ENCODE assay signal across 8 cellular contexts in genomic region chr3:51983578-51984268, GRCh38. TPM values are rescaled to one million over a fixed set of nuclear protein-coding genes. Genes with fewer than 3 reads are reported as not detected.
A peak's percentile ranks its signal among the peaks of the same experiment; 100 is the strongest.
DNase-seq lines count a peak whose midpoint lies in the region; ATAC-seq and TF ChIP-seq lines count a peak whose summit lies in the region.

No MANE protein-coding gene starts in this region.

- POLR2A ChIA-PET in HCT116 (lab: Charles Lee), result interaction anchor here (0.7 to 4.3 kb wide), 10 partner anchors 7 to 213 kb away, joined by 3 to 47 read pairs (median 6); partner anchors contain the start of genes ABHD14A, ABHD14B, PARP3 and RPL29
- POLR2A ChIA-PET in activated CD8-positive, alpha-beta T cell treated with anti-CD3 and anti-CD28 coated beads, Interleukin-2, amount 10 ng/mL, durations not matched to agents 7 days and 5 days (lab: Charles Lee), result interaction anchor here (0.8 to 4.0 kb wide), 7 partner anchors 10 to 340 kb away, joined by 3 to 65 read pairs (median 4); partner anchors contain the start of genes ABHD14A, ABHD14B, PARP3 and RPL29

- intact Hi-C loops in HCT116 (cut with micrococcal nuclease), result loop anchor here (5.0 kb wide), 1 partner anchor 266 kb away; no protein-coding TSS in a partner anchor

- H3K36me3 Mint-ChIP-seq in activated CD8-positive, alpha-beta T cell treated with anti-CD3 and anti-CD28 coated beads, Interleukin-2, amount 10 ng/mL, durations not matched to agents 7 days and 5 days (ENCODE audit: low read depth), result peaks cover 5% of the 10 kb centered on the region

- H3K9ac ChIP-seq in HCT116 (ENCODE audit: low read length) (peak overlapping the region; percentile 79), skeletal muscle tissue (ENCODE audit: low read depth in 1 of 3, low read length in 3 of 3) (peak overlapping the region; percentile 87 to 93 (median 93))

- H3K4me3 ChIP-seq in HCT116 (replicated peaks in 1 of 2; ENCODE audit: low read depth in 1 of 2, low read length in 2 of 2), result peak overlapping the region; percentile 75 to 86
- peak overlapping the region; percentile 37 for H3K4me3 ChIP-seq in hepatocyte
- peak overlapping the region; percentile 77 to 92 (median 87) for H3K4me3 ChIP-seq in skeletal muscle tissue (ENCODE audit: low read length in 3 of 3)

- no peaks in the 10 kb centered on the region for H3K9me2 ChIP-seq in HCT116 (ENCODE audit: insufficient read depth)
- no peaks in the 10 kb centered on the region for H3K9me2 ChIP-seq in hepatocyte (replicated peaks; ENCODE audit: insufficient read depth)

- H3K36me3 ChIP-seq in HCT116 (ENCODE audit: control insufficient read depth in 1 of 2, insufficient read depth in 2 of 2, low read length in 2 of 2) (no peaks in the 10 kb centered on the region), hepatocyte (replicated peaks; ENCODE audit: insufficient read depth, low read depth) (no peaks in the 10 kb centered on the region), skeletal muscle tissue (ENCODE audit: control insufficient read depth in 3 of 3, insufficient read depth in 3 of 3, low read length in 3 of 3) (peaks cover 3 to 14% (median 11%) of the 10 kb centered on the region in 3 donors)

- H3K9me3 Mint-ChIP-seq in activated CD8-positive, alpha-beta T cell treated with anti-CD3 and anti-CD28 coated beads, Interleukin-2, amount 10 ng/mL, durations not matched to agents 7 days and 5 days (ENCODE audit: insufficient read depth), result no peaks in the 10 kb centered on the region

- H3K4me2 ChIP-seq in HCT116 (ENCODE audit: low read length), result peak overlapping the region; percentile 98
- peak overlapping the region; percentile 78 for H3K4me2 ChIP-seq in hepatocyte

- in situ Hi-C loops in GM13976 (cut with MboI; ENCODE audit: low sequenced_read_pairs, unreplicated experiment), result no loop called here
- in situ Hi-C loops in G401 (cut with HindIII; ENCODE audit: low sequenced_read_pairs), result no loop called here

- WGBS in hepatocyte (ENCODE audit: low lambda C conversion rate, missing lambda C conversion rate), result 76% methylated on average over 19 of the region's 22 CpGs

- peak overlapping the region; percentile 96 for H3K4me3 Mint-ChIP-seq in activated CD8-positive, alpha-beta T cell treated with anti-CD3 and anti-CD28 coated beads, Interleukin-2, amount 10 ng/mL, durations not matched to agents 7 days and 5 days

- H3K79me2 ChIP-seq in HCT116 (ENCODE audit: insufficient read depth, low read length) (peaks cover 12% of the 10 kb centered on the region), hepatocyte (peaks cover 23% of the 10 kb centered on the region)

- no peaks in the 10 kb centered on the region for H3K9me3 ChIP-seq in HCT116 (ENCODE audit: control insufficient read depth in 1 of 2, insufficient read depth in 1 of 2, low read depth in 1 of 2, low read length in 2 of 2)
- H3K9me3 ChIP-seq in hepatocyte (ENCODE audit: low read depth), result no peaks in the 10 kb centered on the region
- no peaks in the 10 kb centered on the region for H3K9me3 ChIP-seq in skeletal muscle tissue (ENCODE audit: control insufficient read depth in 3 of 3, low read length in 3 of 3)

- no peak for TF ChIP-seq RAD21 in HCT116 (IDR thresholded peaks at IDR 0.05; ENCODE audit: low read depth)

- no peak for DNase-seq in HCT116 (ENCODE audit: low read depth, low spot score)
- no peak for DNase-seq in activated CD8-positive, alpha-beta T cell treated with anti-CD3 and anti-CD28 coated beads, Interleukin-2, amount 10 ng/mL, durations not matched to agents 7 days and 5 days
- DNase-seq in hepatocyte (ENCODE audit: low spot score), result no peak
- DNase-seq in UCSD-AML1 (lab: John Stamatoyannopoulos, UW; ENCODE audit: unreplicated experiment), result no peak
- no peak for DNase-seq in pons (ENCODE audit: low spot score)
- DNase-seq in GM13976 (ENCODE audit: low spot score), result no peak
- DNase-seq in G401 (ENCODE audit: low spot score), result no peak

- BruUV-seq in HCT116 (replicated peaks; lab: Mats Ljungman, UMichigan), result TSS peak; percentile 93

- no peak for TF ChIP-seq POLR2A in HCT116 (IDR thresholded peaks at IDR 0.05; ENCODE audit: borderline replicate concordance, extremely low read depth, insufficient read depth, insufficient read length)

- CTCF ChIA-PET in HCT116 (lab: Charles Lee), result interaction anchor here (0.9 to 3.3 kb wide), 8 partner anchors 7 to 265 kb away, joined by 4 to 47 read pairs (median 8); partner anchors contain the start of genes ABHD14A, ABHD14B, PARP3 and RPL29
- CTCF ChIA-PET in activated CD8-positive, alpha-beta T cell treated with anti-CD3 and anti-CD28 coated beads, Interleukin-2, amount 10 ng/mL, durations not matched to agents 7 days and 5 days (lab: Charles Lee), result interaction anchor here (0.6 to 3.8 kb wide), 11 partner anchors 10 to 290 kb away, joined by 3 to 57 read pairs (median 9); partner anchors contain the start of genes ABHD14A, ABHD14B, DUSP7 and PARP3

- H2AFZ ChIP-seq in HCT116 (ENCODE audit: low read depth, low read length, poor library complexity, severe bottlenecking), result no peak overlapping the region
- H2AFZ ChIP-seq in hepatocyte, result peak overlapping the region; percentile 42

- RAD21 ChIA-PET in HCT116 (lab: Charles Lee; ENCODE audit: low non-redundant PET in 1 of 2, low total read pairs in 2 of 2, uncharacterized antibody in 2 of 2, unreplicated experiment in 2 of 2), result interaction anchor here in 1 of 2 experiments (1.1 kb wide), 1 partner anchor 10 kb away, joined by 3 read pairs; no protein-coding TSS in a partner anchor

- H3K4me1 Mint-ChIP-seq in activated CD8-positive, alpha-beta T cell treated with anti-CD3 and anti-CD28 coated beads, Interleukin-2, amount 10 ng/mL, durations not matched to agents 7 days and 5 days (ENCODE audit: low read depth), result peaks cover 28% of the 10 kb centered on the region

- H3K27me3 Mint-ChIP-seq in activated CD8-positive, alpha-beta T cell treated with anti-CD3 and anti-CD28 coated beads, Interleukin-2, amount 10 ng/mL, durations not matched to agents 7 days and 5 days (ENCODE audit: low read depth), result no peaks in the 10 kb centered on the region

- peak overlapping the region; percentile 93 for H3K27ac Mint-ChIP-seq in activated CD8-positive, alpha-beta T cell treated with anti-CD3 and anti-CD28 coated beads, Interleukin-2, amount 10 ng/mL, durations not matched to agents 7 days and 5 days

- peaks cover 24 to 56% of the 10 kb centered on the region in 2 experiments for H3K4me1 ChIP-seq in HCT116 (ENCODE audit: control insufficient read depth in 1 of 2, insufficient read depth in 2 of 2, low read length in 2 of 2)
- H3K4me1 ChIP-seq in hepatocyte (ENCODE audit: insufficient read depth), result peaks cover 30% of the 10 kb centered on the region
- H3K4me1 ChIP-seq in skeletal muscle tissue (ENCODE audit: control insufficient read depth in 3 of 3, insufficient read depth in 3 of 3, low read length in 3 of 3), result peaks cover 17 to 30% (median 23%) of the 10 kb centered on the region in 3 donors

- peak overlapping the region; percentile 82 for H3K27ac ChIP-seq in HCT116 (ENCODE audit: low read depth, low read length)
- H3K27ac ChIP-seq in hepatocyte, result peak overlapping the region; percentile 97
- H3K27ac ChIP-seq in skeletal muscle tissue (ENCODE audit: low read depth, low read length), result peak overlapping the region; percentile 95

- H4K20me1 ChIP-seq in HCT116 (ENCODE audit: insufficient read depth) (no peaks in the 10 kb centered on the region), hepatocyte (ENCODE audit: insufficient read depth, poor library complexity, severe bottlenecking) (no peaks in the 10 kb centered on the region)

- no peak for ATAC-seq in HCT116
- ATAC-seq in activated CD8-positive, alpha-beta T cell treated with anti-CD3 and anti-CD28 coated beads, Interleukin-2, amount 10 ng/mL, durations not matched to agents 7 days and 5 days, result peak; percentile 1

- H3K27me3 ChIP-seq in HCT116 (ENCODE audit: insufficient read depth, low read length) (no peaks in the 10 kb centered on the region), hepatocyte (no peaks in the 10 kb centered on the region), skeletal muscle tissue (ENCODE audit: control insufficient read depth in 3 of 3, insufficient read depth in 3 of 3, low read length in 3 of 3) (no peaks in the 10 kb centered on the region)

- no peak for TF ChIP-seq CTCF in HCT116 (IDR thresholded peaks at IDR 0.05 in 2 of 3, conservative IDR thresholded peaks at IDR 0.05 in 1 of 3; ENCODE audit: borderline replicate concordance in 1 of 3, insufficient read depth in 1 of 3, low read depth in 2 of 3, low read length in 2 of 3)
- no peak for TF ChIP-seq CTCF in hepatocyte (IDR thresholded peaks at IDR 0.05; ENCODE audit: poor library complexity)
- no peak for TF ChIP-seq CTCF in GM13976 (IDR thresholded peaks at IDR 0.05; ENCODE audit: borderline replicate concordance, control extremely low read depth, extremely low read depth, insufficient read depth, missing control alignments)

RNA-seq across cellular contexts. Expression of gene ACY1, which starts 0.4 kb away (rescaled TPM):
- total RNA-seq in HCT116 (2021; ENCODE audit: unreplicated experiment) (73.2 TPM), hepatocyte (114 and 164 TPM in 2 replicates), skeletal muscle tissue (14.6 TPM)
- polyA plus RNA-seq in HCT116 (2012), result 95.9 and 108 TPM in 2 replicates
- total RNA-seq in activated CD8-positive, alpha-beta T cell treated with anti-CD3 and anti-CD28 coated beads, Interleukin-2, amount 10 ng/mL, durations not matched to agents 7 days and 5 days, result 10 to 100 TPM; 17.4 to 21.2 TPM
- polyA plus RNA-seq in hepatocyte, result 148 and 183 TPM in 2 replicates
- 103 and 242 TPM in 2 replicates for total RNA-seq in G401 (2014; rRNA removed; shearing (Covaris generic))

RNA-seq across cellular contexts. Expression of gene ABHD14A, which starts 8.9 kb away (rescaled TPM):
- 11.6 TPM for total RNA-seq in HCT116 (2021; ENCODE audit: unreplicated experiment)
- 19.8 and 22.1 TPM in 2 replicates for polyA plus RNA-seq in HCT116 (2012)
- 10 to 100 TPM; 10.5 to 11.7 TPM for total RNA-seq in activated CD8-positive, alpha-beta T cell treated with anti-CD3 and anti-CD28 coated beads, Interleukin-2, amount 10 ng/mL, durations not matched to agents 7 days and 5 days
- 17.1 and 22.3 TPM in 2 replicates for total RNA-seq in hepatocyte
- 55.1 and 68.6 TPM in 2 replicates for polyA plus RNA-seq in hepatocyte
- total RNA-seq in skeletal muscle tissue, result 8.9 TPM
- 14.8 and 26.8 TPM in 2 replicates for total RNA-seq in G401 (2014; rRNA removed; shearing (Covaris generic))

RNA-seq across cellular contexts. Expression of gene ABHD14B, which starts 9.9 kb away (rescaled TPM):
- 80.9 TPM for total RNA-seq in HCT116 (2021; ENCODE audit: unreplicated experiment)
- polyA plus RNA-seq in HCT116 (2012), result 115 and 123 TPM in 2 replicates
- 10 to 100 TPM; 31.4 to 38.0 TPM for total RNA-seq in activated CD8-positive, alpha-beta T cell treated with anti-CD3 and anti-CD28 coated beads, Interleukin-2, amount 10 ng/mL, durations not matched to agents 7 days and 5 days
- 31.9 and 32.8 TPM in 2 replicates for total RNA-seq in hepatocyte
- 40.2 and 48.4 TPM in 2 replicates for polyA plus RNA-seq in hepatocyte
- total RNA-seq in skeletal muscle tissue, result 7.8 TPM
- 6.5 and 9.9 TPM in 2 replicates for total RNA-seq in G401 (2014; rRNA removed; shearing (Covaris generic))

RNA-seq across cellular contexts. Expression of gene RPL29, which starts 12.0 kb away (rescaled TPM):
- total RNA-seq in HCT116 (2021; ENCODE audit: unreplicated experiment), result 1,880 TPM
- 2,915 and 3,138 TPM in 2 replicates for polyA plus RNA-seq in HCT116 (2012)
- total RNA-seq in activated CD8-positive, alpha-beta T cell treated with anti-CD3 and anti-CD28 coated beads, Interleukin-2, amount 10 ng/mL, durations not matched to agents 7 days and 5 days, result 1,000 to 10,000 TPM; 1,199 to 1,266 TPM
- 981 and 1,184 TPM in 2 replicates for total RNA-seq in hepatocyte
- polyA plus RNA-seq in hepatocyte, result 786 and 812 TPM in 2 replicates
- 1,532 TPM for total RNA-seq in skeletal muscle tissue
- total RNA-seq in G401 (2014; rRNA removed; shearing (Covaris generic)), result 2,209 and 2,228 TPM in 2 replicates

RNA-seq across cellular contexts. Expression of gene PCBP4, which starts 16.5 kb away (rescaled TPM):
- total RNA-seq in HCT116 (2021; ENCODE audit: unreplicated experiment) (48.8 TPM), hepatocyte (48.6 and 60.2 TPM in 2 replicates), skeletal muscle tissue (33.4 TPM)
- polyA plus RNA-seq in HCT116 (2012), result 42.2 and 47.3 TPM in 2 replicates
- total RNA-seq in activated CD8-positive, alpha-beta T cell treated with anti-CD3 and anti-CD28 coated beads, Interleukin-2, amount 10 ng/mL, durations not matched to agents 7 days and 5 days, result 10 to 100 TPM; 12.7 to 16.1 TPM
- polyA plus RNA-seq in hepatocyte, result 42.4 and 53.7 TPM in 2 replicates
- total RNA-seq in G401 (2014; rRNA removed; shearing (Covaris generic)), result 57.1 and 80.7 TPM in 2 replicates

Comparison
In these comparisons a context has a peak if more than half of its experiments do, and no peak if none do; other contexts are left out.
1. H3K4me3 ChIP-seq: peak in every context shown above with its lines; median percentile 87 in skeletal muscle tissue; 80 in HCT116; 37 in hepatocyte.